ENCODE assay signal across 9 cellular contexts in genomic region chr12:25194722-25195055, GRCh38. TPM values are rescaled to one million over a fixed set of nuclear protein-coding genes. Genes with fewer than 3 reads are reported as not detected.
DNase-seq lines count a peak whose midpoint lies in the region; ATAC-seq and TF ChIP-seq lines count a peak whose summit lies in the region.
"Had no signal": no experiment of that assay in that cellular context is flagged by ENCODE, and none has a peak within 500 bp of the region (broad histone marks: within the 10 kb centered on the region; RNA-seq: fewer than 3 reads in every experiment).

No MANE protein-coding gene starts in this region.

- no peak for TF ChIP-seq POLR2A in gastroesophageal sphincter (IDR thresholded peaks at IDR 0.05)

- H3K9me3 Mint-ChIP-seq in T-cell, result no peaks in the 10 kb centered on the region

- no peak for DNase-seq in T-cell
- DNase-seq in H4 (ENCODE audit: low spot score), result no peak
- no peak for DNase-seq in NCI-H69 (lab: John Stamatoyannopoulos, UW)
- no peak for DNase-seq in NK-92 (lab: John Stamatoyannopoulos, UW; ENCODE audit: unreplicated experiment)
- DNase-seq in activated gamma-delta T cell (lab: John Stamatoyannopoulos, UW), result no peak

- H3K27ac Mint-ChIP-seq in T-cell, result peak overlapping the region; percentile 99

- H3K27me3 Mint-ChIP-seq in T-cell, result no peaks in the 10 kb centered on the region

- WGBS in gastroesophageal sphincter (ENCODE audit: low coverage in 1 of 2), 2 donors, result 4 to 10% methylated on average over 10 to 11 of the region's 11 CpGs

- H3K36me3 ChIP-seq in gastroesophageal sphincter, result no peaks in the 10 kb centered on the region

- CTCF ChIA-PET in T-cell (lab: Charles Lee), result interaction anchor here (0.7 to 2.7 kb wide), 11 partner anchors 9 to 903 kb away, joined by 3 to 33 read pairs (median 3); no protein-coding TSS in a partner anchor

- POLR2A ChIA-PET in T-cell (lab: Charles Lee), result interaction anchor here (0.5 to 1.8 kb wide), 13 partner anchors 9 to 1821 kb away, joined by 3 to 13 read pairs (median 3); partner anchors contain the start of gene KRAS (in 1 of the 2)

- H3K4me3 ChIP-seq in gastroesophageal sphincter, result peak overlapping the region; percentile 71 to 83
- H3K4me3 ChIP-seq in skin epidermis, result peak overlapping the region; percentile 69 to 89 (median 77)

- no peak for TF ChIP-seq EP300 in gastroesophageal sphincter (IDR thresholded peaks at IDR 0.05)

- ATAC-seq in GM21526 (IDR thresholded peaks at IDR 0.05; ENCODE audit: low FRiP score, unreplicated experiment) (peak; percentile 27), T-cell (replicated peaks in 1 of 4) (peak in 3 of 4 experiments; percentile 14 to 44 (median 28)), gastroesophageal sphincter (no peak)

- H3K4me3 Mint-ChIP-seq in T-cell, result peak overlapping the region; percentile 96 to 99 (median 99)

- peaks cover 2% of the 10 kb centered on the region for H3K36me3 Mint-ChIP-seq in T-cell

- TF ChIP-seq CTCF in gastroesophageal sphincter (IDR thresholded peaks at IDR 0.05), result no peak

- no peaks in the 10 kb centered on the region for H3K9me3 ChIP-seq in gastroesophageal sphincter

- H3K27me3 ChIP-seq in gastroesophageal sphincter, result no peaks in the 10 kb centered on the region

- H3K4me1 Mint-ChIP-seq in T-cell, result peaks cover 28 to 36% (median 35%) of the 10 kb centered on the region in 3 donors

- peaks cover 0 to 26% (median 3%) of the 10 kb centered on the region in 3 donors for H3K4me1 ChIP-seq in gastroesophageal sphincter

- H3K27ac ChIP-seq in gastroesophageal sphincter (peak overlapping the region; percentile 92 to 98 (median 94)), skin epidermis (peak overlapping the region in 19 of 21 experiments; percentile 77 to 95 (median 90))

RNA-seq across cellular contexts. Expression of gene DNAI7, which starts 0.3 kb away (rescaled TPM):
- total RNA-seq in T-cell, result under 1 TPM in 3 of 5 donors, not detected in 2; 0.16 to 0.90 (median 0.30) TPM
- 1 to 10 TPM in 1 of 4 donors, under 1 TPM in 3; 0.22 to 2.3 (median 0.76) TPM for total RNA-seq in gastroesophageal sphincter
- 0.23 and 0.60 TPM in 2 replicates for total RNA-seq in H4 (2014; rRNA removed; shearing (Covaris generic))
- total RNA-seq: left lobe of liver had no signal

RNA-seq across cellular contexts. Expression of gene ETFRF1, which starts 0.3 kb away (rescaled TPM):
- 10 to 100 TPM; 20.0 to 34.4 (median 22.1) TPM for total RNA-seq in T-cell
- 10 to 100 TPM; 45.8 to 73.8 (median 47.1) TPM for total RNA-seq in gastroesophageal sphincter
- total RNA-seq in H4 (2014; rRNA removed; shearing (Covaris generic)), result 43.1 and 46.1 TPM in 2 replicates

RNA-seq across cellular contexts. Expression of gene KRAS, which starts 56.0 kb away (rescaled TPM):
- total RNA-seq in T-cell (10 to 100 TPM; 29.1 to 44.1 (median 31.5) TPM), gastroesophageal sphincter (10 to 100 TPM; 31.8 to 35.6 (median 33.0) TPM)
- total RNA-seq in H4 (2014; rRNA removed; shearing (Covaris generic)), result 7.3 and 11.1 TPM in 2 replicates
